Comparison of ENCODE assay signal across 33 cellular contexts in the genomic region with DNA sequence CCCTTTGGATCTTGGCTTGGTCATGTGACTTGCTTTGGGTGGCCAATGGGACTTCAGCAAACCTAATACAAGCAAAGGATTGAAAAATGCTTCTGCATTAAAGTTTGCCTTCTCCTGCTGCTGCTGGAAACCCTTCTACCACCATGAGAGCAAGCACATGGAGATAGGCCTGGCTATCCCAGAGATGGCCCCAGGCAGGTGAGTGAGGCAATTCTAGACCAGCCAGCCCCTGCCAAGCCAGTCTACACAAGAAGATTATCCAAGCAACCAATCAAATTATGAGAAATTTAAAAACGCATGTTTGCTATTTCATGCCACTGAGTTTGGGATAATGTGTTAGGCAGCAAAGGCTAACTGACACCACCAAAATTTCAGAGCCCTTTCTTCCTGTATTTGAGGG.
"Had no signal": no experiment of that assay in that cellular context is flagged by ENCODE, and none has a peak within 500 bp of the region (broad histone marks: within the 10 kb centered on the region; RNA-seq: fewer than 3 reads in every experiment).

No MANE protein-coding gene starts in this region.

- H3K4me3 ChIP-seq: adrenal gland, ascending aorta, body of pancreas, breast epithelium, cardiac muscle cell had no signal

- ATAC-seq: activated naive CD4-positive, alpha-beta T cell treated with anti-CD3 and anti-CD28 coated beads, Interleukin-2, amount 50 U/mL, for 72 hours; activated naive CD8-positive, alpha-beta T cell treated with anti-CD3 and anti-CD28 coated beads, Interleukin-2, amount 50 U/mL, for 24 hours; activated T-cell treated with anti-CD3 and anti-CD28 coated beads, Interleukin-2, amount 50 U/mL, for 4 hours; activated T-cell treated with anti-CD3 and anti-CD28 coated beads, Interleukin-2, amount 50 U/mL, for 72 hours; activated T-helper 17 cell treated with anti-CD3 and anti-CD28 coated beads, Interleukin-2, amount 50 U/mL, for 72 hours; body of pancreas had no signal

- H3K27ac ChIP-seq: adrenal gland, ascending aorta, body of pancreas, brain microvascular endothelial cell, breast epithelium, cardiac muscle cell had no signal

- H3K9me3 ChIP-seq: adrenal gland, ascending aorta had no signal

- H3K4me1 ChIP-seq: adrenal gland, ascending aorta, breast epithelium had no signal

- H3K36me3 ChIP-seq: adrenal gland, ascending aorta, brain microvascular endothelial cell, breast epithelium, cardiac muscle cell had no signal

- DNase-seq: activated effector memory CD4-positive, alpha-beta T cell treated with anti-CD3 and anti-CD28 coated beads, Interleukin-2, amount 50 U/mL, for 16 hours; activated effector memory CD4-positive, alpha-beta T cell treated with Interleukin-2 at 50 U/mL for 16 hours; activated gamma-delta T cell; activated gamma-delta T cell treated with Interleukin-2 at 50 U/mL for 16 hours; activated naive CD4-positive, alpha-beta T cell; activated naive CD4-positive, alpha-beta T cell treated with anti-CD3 and anti-CD28 coated beads for 36 hours; activated naive CD4-positive, alpha-beta T cell treated with anti-CD3 and anti-CD28 coated beads, Interleukin-2, amount 10 ng/mL, durations not matched to agents 7 days and 5 days; activated naive CD4-positive, alpha-beta T cell treated with anti-CD3 and anti-CD28 coated beads, Interleukin-2, amount 50 U/mL, for 16 hours; activated naive CD4-positive, alpha-beta T cell treated with Interleukin-2 at 50 U/mL for 16 hours; activated naive CD8-positive, alpha-beta T cell treated with anti-CD3 and anti-CD28 coated beads for 36 hours; activated naive CD8-positive, alpha-beta T cell treated with anti-CD3 and anti-CD28 coated beads, Interleukin-2, amount 10 ng/mL, durations not matched to agents 7 days and 5 days; activated naive CD8-positive, alpha-beta T cell treated with anti-CD3 and anti-CD28 coated beads, Interleukin-2, amount 50 U/mL, for 24 hours; activated T-cell treated with anti-CD3 and anti-CD28 coated beads for 4 hours; activated T-cell treated with anti-CD3 and anti-CD28 coated beads, Interleukin-2, amount 50 U/mL, for 1 hour; activated T-cell treated with anti-CD3 and anti-CD28 coated beads, Interleukin-2, amount 50 U/mL, for 24 hours; activated T-cell treated with anti-CD3 and anti-CD28 coated beads, Interleukin-2, amount 50 U/mL, for 4 hours; activated T-cell treated with anti-CD3 and anti-CD28 coated beads, Interleukin-2, amount 50 U/mL, for 48 hours; activated T-cell treated with anti-CD3 and anti-CD28 coated beads, Interleukin-2, amount 50 U/mL, for 72 hours; adrenal gland; amniotic stem cell; amygdala; anterior cingulate cortex; aorta; body of pancreas; brain microvascular endothelial cell; caudate nucleus; central memory CD4-positive, alpha-beta T cell; cerebellar nuclear complex had no signal

- H3K27me3 ChIP-seq: adrenal gland, ascending aorta, body of pancreas, brain microvascular endothelial cell, breast epithelium had no signal
